Comparison of ENCODE assay signal across 27 cellular contexts in the genomic region with DNA sequence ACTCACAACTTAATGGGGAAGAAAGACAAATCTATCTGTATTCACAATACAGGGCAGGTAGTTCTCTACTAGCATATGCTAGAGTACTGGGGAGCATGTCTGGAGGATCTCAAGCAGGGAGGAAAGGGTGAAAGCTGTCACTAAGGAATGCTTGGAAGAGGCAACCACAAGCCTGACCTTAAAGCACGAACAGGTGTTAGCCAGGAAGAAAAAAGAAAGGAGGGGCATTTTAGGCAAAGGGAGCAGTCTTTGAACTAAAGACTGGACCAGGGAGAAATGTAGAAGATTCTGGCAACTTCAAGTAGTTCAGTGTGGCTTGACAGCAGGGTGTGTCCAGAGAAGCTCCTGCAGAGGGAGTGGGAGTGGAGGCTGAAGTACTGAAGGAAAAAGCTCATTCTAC.
"Had no signal": no experiment of that assay in that cellular context is flagged by ENCODE, and none has a peak within 500 bp of the region (broad histone marks: within the 10 kb centered on the region; RNA-seq: fewer than 3 reads in every experiment).

No MANE protein-coding gene starts in this region.

- DNase-seq: colonic mucosa; effector CD8-positive, alpha-beta T cell; foreskin keratinocyte; heart left ventricle; hippocampal formation; left ventricle myocardium superior; lower lobe of right lung; naive B cell; pancreas; right lobe of liver; stimulated activated CD4-positive, alpha-beta T cell treated with anti-CD3 and anti-CD28 coated beads, Interleukin-12 subunit alpha, Interleukin-12 subunit beta, amount 100 ng/mL, for 4 hours; stimulated activated CD4-positive, alpha-beta T cell treated with anti-CD3 and anti-CD28 coated beads, Interleukin-2, amount 100 ng/mL, for 24 hours; stimulated activated CD4-positive, alpha-beta T cell treated with anti-CD3 and anti-CD28 coated beads, Interleukin-4, amount 100 ng/mL, for 24 hours; stimulated activated naive CD8-positive, alpha-beta T cell treated with anti-CD3 and anti-CD28 coated beads, Interleukin-15, Interleukin-2, amounts not matched to agents 100 U/mL and 50 U/mL, for 24 hours; substantia nigra; testis; tibial artery had no signal

- FAIRE-seq: endothelial cell of umbilical vein, islet of Langerhans, pancreas had no signal

- H3K27ac Mint-ChIP-seq: dendritic cell treated with granulocyte-macrophage colony-stimulating factor and Interleukin-4, amounts not matched to agents 40 ng/mL and 50 ng/mL, for 4 days; naive B cell; natural killer cell treated with Interleukin-12 subunit alpha and Interleukin-12 subunit beta and Interleukin-15 and Interleukin-18, amount 100 ng/mL, for 72 hours; stimulated activated memory B cell treated with anti-CD40 and anti-IgM and Interleukin-4, amounts not matched to agents 10 μg/mL and 1 μg/mL and 100 μg/mL, for 72 hours; type B pancreatic cell had no signal

- H3K4me3 ChIP-seq: colonic mucosa, esophagus muscularis mucosa, gastroesophageal sphincter, heart left ventricle, lower lobe of right lung, pancreas, right lobe of liver, smooth muscle cell, testis, tibial artery had no signal

- H3K9me3 Mint-ChIP-seq: natural killer cell treated with Interleukin-12 subunit alpha and Interleukin-12 subunit beta and Interleukin-15 and Interleukin-18, amount 100 ng/mL, for 72 hours; neural crest cell; stimulated activated memory B cell treated with anti-CD40 and anti-IgM and Interleukin-4, amounts not matched to agents 10 μg/mL and 1 μg/mL and 100 μg/mL, for 72 hours; type B pancreatic cell had no signal

- H3K27me3 Mint-ChIP-seq: stimulated activated memory B cell treated with anti-CD40 and anti-IgM and Interleukin-4, amounts not matched to agents 10 μg/mL and 1 μg/mL and 100 μg/mL, for 72 hours had no signal

- H3K4me1 Mint-ChIP-seq: neural crest cell; stimulated activated memory B cell treated with anti-CD40 and anti-IgM and Interleukin-4, amounts not matched to agents 10 μg/mL and 1 μg/mL and 100 μg/mL, for 72 hours had no signal

- H3K36me3 Mint-ChIP-seq: naive B cell; natural killer cell treated with Interleukin-12 subunit alpha and Interleukin-12 subunit beta and Interleukin-15 and Interleukin-18, amount 100 ng/mL, for 72 hours; stimulated activated memory B cell treated with anti-CD40 and anti-IgM and Interleukin-4, amounts not matched to agents 10 μg/mL and 1 μg/mL and 100 μg/mL, for 72 hours; type B pancreatic cell had no signal

- H3K4me3 Mint-ChIP-seq: dendritic cell treated with granulocyte-macrophage colony-stimulating factor and Interleukin-4, amounts not matched to agents 40 ng/mL and 50 ng/mL, for 4 days; naive B cell; natural killer cell treated with Interleukin-12 subunit alpha and Interleukin-12 subunit beta and Interleukin-15 and Interleukin-18, amount 100 ng/mL, for 72 hours; neural crest cell; stimulated activated memory B cell treated with anti-CD40 and anti-IgM and Interleukin-4, amounts not matched to agents 10 μg/mL and 1 μg/mL and 100 μg/mL, for 72 hours; type B pancreatic cell had no signal
